In genomic region chr12:65908147-65908546, GRCh38 we compare ENCODE assay signal across 20 cellular contexts.
DNase-seq lines count a peak whose midpoint lies in the region; ATAC-seq, FAIRE-seq and TF ChIP-seq lines count a peak whose summit lies in the region.
"Had no signal": no experiment of that assay in that cellular context is flagged by ENCODE, and none has a peak within 500 bp of the region (broad histone marks: within the 10 kb centered on the region; RNA-seq: fewer than 3 reads in every experiment).

No MANE protein-coding gene starts in this region.

- H3K79me1 ChIP-seq in IMR-90 (ENCODE audit: low read depth in 1 of 2, low read length in 2 of 2) = peaks cover 40 to 79% of the 10 kb centered on the region in 2 experiments

- SMC1A ChIA-PET in GM12878 (lab: Charles Lee; ENCODE audit: uncharacterized antibody, unreplicated experiment) = interaction anchor here (0.7 to 1.3 kb wide), 2 partner anchors 17 to 18 kb away, joined by 3 to 5 read pairs; no protein-coding TSS in a partner anchor

- DNase-seq in AG08395 (ENCODE audit: low spot score) (peak; percentile 9), IMR-90 (no peak), GM12878 (ENCODE audit: low read depth, low spot score) (no peak), fibroblast of the aortic adventitia (ENCODE audit: low read depth) (no peak), NCI-H1694 (lab: John Stamatoyannopoulos, UW) (no peak), HK-2 (ENCODE audit: unreplicated experiment) (no peak)
- no peak for DNase-seq in activated effector memory CD4-positive, alpha-beta T cell treated with Interleukin-2 at 50 U/mL for 16 hours
- DNase-seq: CD4-positive, alpha-beta memory T cell; DMS153; GF-D8; KBM-7; NCI-H1105 treated with DMSO at 0.1 percent for 48 hours; NCI-H1694 treated with DMSO at 0.1 percent for 48 hours; NCI-H2227 treated with DMSO at 0.1 percent for 48 hours; NCI-H510A treated with DMSO at 0.1 percent for 48 hours; NCI-H82; PC-9; SW 1271 had no signal

- whole genome bisulfite sequencing in IMR-90 (ENCODE audit: extremely low coverage in 2 of 2, insufficient read length in 1 of 2), 2 experiments = no CpG with 5 or more reads among the region's 3 CpGs
- WGBS in GM12878 (ENCODE audit: insufficient coverage, insufficient replicate concordance, low lambda C conversion rate, missing lambda C conversion rate) = 13% methylated on average over 3 of the region's 3 CpGs

- H2AFZ ChIP-seq in IMR-90 (replicated peaks; ENCODE audit: low read length, poor library complexity) (no peak overlapping the region), GM12878 (ENCODE audit: control insufficient read depth, low read depth, low read length) (no peak overlapping the region)
- H2AFZ ChIP-seq: PC-9 had no signal

- H3K4ac ChIP-seq in IMR-90 (ENCODE audit: low read depth, low read length) = no peak overlapping the region

- no peak for FAIRE-seq in GM12878 (lab: Jason Lieb, UNC)

- BruUV-seq in IMR-90 (replicated peaks; lab: Mats Ljungman, UMichigan) (no TSS peak), GM12878 (replicated peaks; lab: Mats Ljungman, UMichigan) (no TSS peak)

- H2AK5ac ChIP-seq in IMR-90 (ENCODE audit: low read depth, low read length) = no peak overlapping the region

- H3K9me1 ChIP-seq in IMR-90 (ENCODE audit: insufficient read depth, low read length) = peaks cover 9% of the 10 kb centered on the region

- no peaks in the 10 kb centered on the region for H3K79me2 ChIP-seq in GM12878 (ENCODE audit: control insufficient read depth, insufficient read depth, low read length)

- intact Hi-C loops in IMR-90 (cut with micrococcal nuclease) (no loop called here), GM12878 (cut with micrococcal nuclease; ENCODE audit: unreplicated experiment) (no loop called here)

- H3K4me1 ChIP-seq in IMR-90 (ENCODE audit: control insufficient read depth, insufficient read depth, low read length) (peaks cover 8% of the 10 kb centered on the region), GM12878 (ENCODE audit: control insufficient read depth, insufficient read depth, low read length) (peaks cover 6% of the 10 kb centered on the region; the same call in 1 of the 2 replicates)
- H3K4me1 ChIP-seq: SJSA1 had no signal

- ATAC-seq in IMR-90 (ENCODE audit: low read depth) (no peak), GM12878 (peak; percentile 50), GM18519 (IDR thresholded peaks at IDR 0.05; ENCODE audit: low FRiP score, unreplicated experiment) (no peak)

- H4K5ac ChIP-seq in IMR-90 (ENCODE audit: low read depth, low read length) = no peak overlapping the region

- H3K18ac ChIP-seq in IMR-90 (ENCODE audit: low read depth, low read length) = no peak overlapping the region

- H3K23ac ChIP-seq in IMR-90 (ENCODE audit: low read depth, low read length) = peak overlapping the region; percentile 43; the same call in 1 of the 2 replicates

- CTCF ChIA-PET in IMR-90 (lab: Yijun Ruan, JAX) (no interaction called here), GM12878 (lab: Yijun Ruan, JAX) (interaction anchor here (1.0 kb wide), 1 partner anchor 18 kb away, joined by 4 read pairs; no protein-coding TSS in a partner anchor)

- TF ChIP-seq EP300 in GM12878 (IDR thresholded peaks at IDR 0.05; ENCODE audit: borderline replicate concordance in 1 of 2, control insufficient read depth in 1 of 2, low read depth in 2 of 2, low read length in 2 of 2) = no peak

- H2BK5ac ChIP-seq in IMR-90 (ENCODE audit: low read depth, low read length, poor library complexity, severe bottlenecking) = no peak overlapping the region

- H3K9me3 ChIP-seq in IMR-90 (ENCODE audit: control insufficient read depth, insufficient read depth, low read length) (no peaks in the 10 kb centered on the region), GM12878 (replicated peaks; ENCODE audit: control insufficient read depth, insufficient read depth, low read length) (no peaks in the 10 kb centered on the region)
- H3K9me3 ChIP-seq: SJSA1 had no signal

- H4K91ac ChIP-seq in IMR-90 (ENCODE audit: insufficient read depth, low read depth, low read length) = no peak overlapping the region

- TF ChIP-seq RAD21 in IMR-90 (IDR thresholded peaks at IDR 0.05; ENCODE audit: low read length) (no peak), GM12878 (IDR thresholded peaks at IDR 0.05; ENCODE audit: insufficient read depth, low read depth, low read length) (no peak)

- H3K27me3 ChIP-seq in IMR-90 (ENCODE audit: control insufficient read depth, insufficient read depth, low read length) (no peaks in the 10 kb centered on the region), GM12878 (replicated peaks in 1 of 2; ENCODE audit: control insufficient read depth in 2 of 2, insufficient read depth in 2 of 2, low read length in 1 of 2) (no peaks in the 10 kb centered on the region)
- H3K27me3 ChIP-seq: SJSA1 had no signal

- H4K8ac ChIP-seq in IMR-90 (ENCODE audit: low read depth in 2 of 2, low read length in 2 of 2) = no peak overlapping the region

- H4K20me1 ChIP-seq in IMR-90 (ENCODE audit: insufficient read depth, low read length) (peaks cover 65% of the 10 kb centered on the region), GM12878 (ENCODE audit: control insufficient read depth, insufficient read depth) (no peaks in the 10 kb centered on the region)

- H2AK9ac ChIP-seq in IMR-90 (replicated peaks; ENCODE audit: low read depth, low read length, poor library complexity) = no peak overlapping the region

- in situ Hi-C loops in IMR-90 (cut with MboI; ENCODE audit: low sequenced_read_pairs) (no loop called here), GM12878 (cut with MboI) (no loop called here)

- POLR2A ChIA-PET in IMR-90 (lab: Charles Lee; ENCODE audit: unreplicated experiment) = no interaction called here
- POLR2A ChIA-PET in GM12878 (lab: Charles Lee) = interaction anchor here (1.5 kb wide), 1 partner anchor 10 kb away, joined by 4 read pairs; no protein-coding TSS in a partner anchor

- TF ChIP-seq POLR2A in IMR-90 (IDR thresholded peaks at IDR 0.05; ENCODE audit: low read depth, low read length) = no peak
- TF ChIP-seq POLR2A in GM12878 (IDR thresholded peaks at IDR 0.05; ENCODE audit: low read depth, low read length) = no peak

- H3K27ac ChIP-seq in IMR-90 (ENCODE audit: insufficient read depth, low read length) (no peak overlapping the region), GM12878 (ENCODE audit: control insufficient read depth, insufficient read depth) (no peak overlapping the region)
- H3K27ac ChIP-seq: PC-9, SJSA1 had no signal

- no peak overlapping the region for H2BK120ac ChIP-seq in IMR-90 (ENCODE audit: low read depth, low read length)

- no peaks in the 10 kb centered on the region; the same call in 1 of the 2 replicates for H3K36me3 ChIP-seq in IMR-90 (ENCODE audit: control insufficient read depth, insufficient read depth, low read length)
- H3K36me3 ChIP-seq in GM12878 (ENCODE audit: control insufficient read depth in 2 of 2, insufficient read depth in 2 of 2, low read length in 1 of 2) = no peaks in the 10 kb centered on the region
- H3K36me3 ChIP-seq: SJSA1 had no signal

- dilution Hi-C loops in IMR-90 (cut with HindIII; ENCODE audit: low sequenced_read_pairs, unreplicated experiment) = no loop called here

- 0 out of 2 replicates have a peak overlapping the region, but pooled peaks have one; percentile 27 for H3K14ac ChIP-seq in IMR-90 (replicated peaks; ENCODE audit: low read depth, low read length)

- H3K4me2 ChIP-seq in IMR-90 (ENCODE audit: low read depth, low read length) (no peak overlapping the region), GM12878 (ENCODE audit: control insufficient read depth, insufficient read depth) (no peak overlapping the region)
- H3K4me2 ChIP-seq: PC-9 had no signal

- no peak overlapping the region for H3K56ac ChIP-seq in IMR-90 (ENCODE audit: extremely low read depth, insufficient read depth, low read length)

- H3K9ac ChIP-seq in IMR-90 (ENCODE audit: low read depth, low read length) = no peak overlapping the region
- no peak overlapping the region for H3K9ac ChIP-seq in GM12878 (ENCODE audit: control insufficient read depth, insufficient read depth, low read length)

- H2BK15ac ChIP-seq in IMR-90 (ENCODE audit: low read depth, low read length) = no peak overlapping the region

- TF ChIP-seq CTCF in IMR-90 (conservative IDR thresholded peaks at IDR 0.05; ENCODE audit: low read depth, low read length) = no peak
- TF ChIP-seq CTCF in GM12878 (IDR thresholded peaks at IDR 0.05 in 2 of 3, conservative IDR thresholded peaks at IDR 0.05 in 1 of 3; ENCODE audit: control insufficient read depth in 2 of 3, extremely low read depth in 1 of 3, insufficient read depth in 1 of 3, low read depth in 3 of 3, low read length in 3 of 3) = no peak
- peak; percentile 3 for TF ChIP-seq CTCF in fibroblast of the aortic adventitia (IDR thresholded peaks at IDR 0.05; ENCODE audit: insufficient read depth, low read length)

- RAD21 ChIA-PET in GM12878 (lab: Charles Lee; ENCODE audit: unreplicated experiment) = no interaction called here

- H3K4me3 ChIP-seq in IMR-90 (ENCODE audit: insufficient read depth, low read depth, low read length) = no peak overlapping the region
- H3K4me3 ChIP-seq in GM12878 = no peak overlapping the region
- H3K4me3 ChIP-seq in fibroblast of the aortic adventitia (ENCODE audit: low read depth, low read length) = no peak overlapping the region
- H3K4me3 ChIP-seq: PC-9, SJSA1 had no signal

- no peak overlapping the region for H2BK20ac ChIP-seq in IMR-90 (ENCODE audit: low read depth, low read length)

TF ChIP-seq in IMR-90, 13 proteins besides CTCF, POLR2A, EP300 and RAD21:
- TF ChIP-seq, protein P1, sequence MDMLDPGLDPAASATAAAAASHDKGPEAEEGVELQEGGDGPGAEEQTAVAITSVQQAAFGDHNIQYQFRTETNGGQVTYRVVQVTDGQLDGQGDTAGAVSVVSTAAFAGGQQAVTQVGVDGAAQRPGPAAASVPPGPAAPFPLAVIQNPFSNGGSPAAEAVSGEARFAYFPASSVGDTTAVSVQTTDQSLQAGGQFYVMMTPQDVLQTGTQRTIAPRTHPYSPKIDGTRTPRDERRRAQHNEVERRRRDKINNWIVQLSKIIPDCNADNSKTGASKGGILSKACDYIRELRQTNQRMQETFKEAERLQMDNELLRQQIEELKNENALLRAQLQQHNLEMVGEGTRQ (IDR thresholded peaks at IDR 0.05; ENCODE audit: low read depth, low read length) = no peak
- TF ChIP-seq CEBPB (IDR thresholded peaks at IDR 0.05; ENCODE audit: low read depth, low read length) (no peak), MAFK (IDR thresholded peaks at IDR 0.05; ENCODE audit: low read depth, low read length) (peak; percentile 65), SMC3 (IDR thresholded peaks at IDR 0.05; ENCODE audit: low read depth, low read length) (no peak)
TF ChIP-seq in IMR-90: peak in this region for 1.

TF ChIP-seq in GM12878, 131 proteins besides CTCF, POLR2A, EP300 and RAD21 (continues in another document):
- TF ChIP-seq NR2F1 (conservative IDR thresholded peaks at IDR 0.05) (no peak), CHD2 (IDR thresholded peaks at IDR 0.05; ENCODE audit: borderline replicate concordance, low read depth, low read length) (no peak)
